In the genomic region with DNA sequence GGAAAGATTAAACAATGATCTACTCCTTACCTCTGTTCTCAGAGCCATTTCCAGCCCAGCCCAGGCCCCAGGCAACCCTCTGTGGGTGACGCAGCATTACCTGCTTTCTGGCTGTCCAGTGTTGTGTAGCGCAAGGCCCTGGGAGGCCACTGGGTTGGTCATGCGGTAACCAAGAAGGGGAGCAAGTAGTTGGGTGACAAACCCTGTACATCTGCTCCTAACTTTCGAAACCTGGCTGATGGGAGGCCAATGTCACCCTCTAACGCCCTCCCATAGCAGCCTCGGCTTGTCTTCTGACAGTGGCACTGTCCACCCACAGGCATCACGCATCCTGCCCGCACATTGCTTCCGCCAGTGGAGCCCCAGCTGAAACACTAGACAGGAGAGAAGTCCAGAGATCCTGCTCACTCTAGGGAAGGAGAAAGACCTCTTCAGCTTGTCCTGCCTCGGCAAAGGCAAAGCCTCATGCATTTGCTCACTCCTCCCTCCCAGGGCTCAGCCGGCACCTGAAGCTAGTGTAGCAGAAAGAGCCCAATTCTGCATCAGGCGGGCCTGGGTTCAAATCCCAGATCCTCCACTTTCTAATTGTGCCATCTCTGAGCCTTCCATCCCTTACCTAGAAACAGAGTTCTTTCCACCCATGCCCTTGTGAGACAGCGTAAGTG, we compare ENCODE assay signal across 1 cellular context.
TF ChIP-seq lines count a peak whose summit lies in the region.

No MANE protein-coding gene starts in this region.

TF ChIP-seq in WTC11, 78 proteins besides CTCF, POLR2A, EP300 and RAD21 (continued from another document):
- TF ChIP-seq, protein P1, sequence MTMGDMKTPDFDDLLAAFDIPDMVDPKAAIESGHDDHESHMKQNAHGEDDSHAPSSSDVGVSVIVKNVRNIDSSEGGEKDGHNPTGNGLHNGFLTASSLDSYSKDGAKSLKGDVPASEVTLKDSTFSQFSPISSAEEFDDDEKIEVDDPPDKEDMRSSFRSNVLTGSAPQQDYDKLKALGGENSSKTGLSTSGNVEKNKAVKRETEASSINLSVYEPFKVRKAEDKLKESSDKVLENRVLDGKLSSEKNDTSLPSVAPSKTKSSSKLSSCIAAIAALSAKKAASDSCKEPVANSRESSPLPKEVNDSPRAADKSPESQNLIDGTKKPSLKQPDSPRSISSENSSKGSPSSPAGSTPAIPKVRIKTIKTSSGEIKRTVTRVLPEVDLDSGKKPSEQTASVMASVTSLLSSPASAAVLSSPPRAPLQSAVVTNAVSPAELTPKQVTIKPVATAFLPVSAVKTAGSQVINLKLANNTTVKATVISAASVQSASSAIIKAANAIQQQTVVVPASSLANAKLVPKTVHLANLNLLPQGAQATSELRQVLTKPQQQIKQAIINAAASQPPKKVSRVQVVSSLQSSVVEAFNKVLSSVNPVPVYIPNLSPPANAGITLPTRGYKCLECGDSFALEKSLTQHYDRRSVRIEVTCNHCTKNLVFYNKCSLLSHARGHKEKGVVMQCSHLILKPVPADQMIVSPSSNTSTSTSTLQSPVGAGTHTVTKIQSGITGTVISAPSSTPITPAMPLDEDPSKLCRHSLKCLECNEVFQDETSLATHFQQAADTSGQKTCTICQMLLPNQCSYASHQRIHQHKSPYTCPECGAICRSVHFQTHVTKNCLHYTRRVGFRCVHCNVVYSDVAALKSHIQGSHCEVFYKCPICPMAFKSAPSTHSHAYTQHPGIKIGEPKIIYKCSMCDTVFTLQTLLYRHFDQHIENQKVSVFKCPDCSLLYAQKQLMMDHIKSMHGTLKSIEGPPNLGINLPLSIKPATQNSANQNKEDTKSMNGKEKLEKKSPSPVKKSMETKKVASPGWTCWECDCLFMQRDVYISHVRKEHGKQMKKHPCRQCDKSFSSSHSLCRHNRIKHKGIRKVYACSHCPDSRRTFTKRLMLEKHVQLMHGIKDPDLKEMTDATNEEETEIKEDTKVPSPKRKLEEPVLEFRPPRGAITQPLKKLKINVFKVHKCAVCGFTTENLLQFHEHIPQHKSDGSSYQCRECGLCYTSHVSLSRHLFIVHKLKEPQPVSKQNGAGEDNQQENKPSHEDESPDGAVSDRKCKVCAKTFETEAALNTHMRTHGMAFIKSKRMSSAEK (CRISPR knock-in tag; IDR thresholded peaks at IDR 0.05; ENCODE audit: borderline replicate concordance): no peak
